ENCODE assay signal across 9 cellular contexts in the genomic region with DNA sequence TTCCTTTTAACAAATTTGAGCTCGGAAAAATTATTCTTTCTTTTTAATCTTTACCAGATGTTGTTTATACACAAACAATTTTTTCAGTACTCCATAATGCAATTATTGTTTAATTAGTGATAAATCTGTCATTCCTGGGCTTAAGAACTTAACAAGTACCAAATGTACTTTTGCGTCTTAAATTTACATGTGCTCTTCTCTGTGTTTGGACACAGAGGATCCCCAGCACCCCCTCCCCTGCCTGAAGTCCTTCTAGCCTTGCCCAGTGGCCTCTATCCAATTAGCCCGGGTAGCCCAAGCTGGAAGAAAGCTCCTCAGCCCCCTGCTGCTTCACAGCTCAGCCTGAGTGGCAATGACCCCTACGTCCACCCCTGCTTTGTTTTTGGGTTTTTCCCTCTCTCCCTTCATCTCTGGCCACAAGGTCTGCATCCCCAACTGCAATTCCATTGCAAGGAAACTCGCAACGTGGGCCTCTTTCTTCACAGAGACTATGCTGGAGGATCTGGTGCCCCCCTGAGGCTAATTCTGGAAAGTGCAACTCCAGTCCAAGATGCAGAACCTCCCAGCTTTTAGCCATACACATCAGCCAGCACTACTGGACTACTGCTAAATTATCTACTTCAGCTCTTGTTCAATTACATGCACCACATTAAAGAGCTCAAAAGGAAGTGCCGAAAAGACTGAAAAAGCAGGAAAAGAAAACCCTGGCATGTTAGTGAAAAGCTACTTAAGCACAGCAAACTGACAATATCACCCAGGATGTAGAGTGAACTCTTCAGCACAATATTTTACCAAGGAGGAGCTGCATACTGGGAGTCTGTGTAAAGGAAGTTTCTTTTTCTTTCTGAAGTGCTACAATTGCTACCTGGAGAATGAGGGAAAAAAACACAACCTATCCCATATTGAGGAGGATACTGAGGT.
A peak's percentile ranks its signal among the peaks of the same experiment; 100 is the strongest.
DNase-seq lines count a peak whose midpoint lies in the region; ATAC-seq, FAIRE-seq and TF ChIP-seq lines count a peak whose summit lies in the region.
"Had no signal": no experiment of that assay in that cellular context is flagged by ENCODE, and none has a peak within 500 bp of the region (broad histone marks: within the 10 kb centered on the region; RNA-seq: fewer than 3 reads in every experiment).

No MANE protein-coding gene starts in this region.

- TF ChIP-seq CTCF in AG09309 (IDR thresholded peaks at IDR 0.05; ENCODE audit: control insufficient read depth, insufficient read depth, low read depth, low read length, missing control alignments): peak; percentile 90
- TF ChIP-seq CTCF in GM20000 (IDR thresholded peaks at IDR 0.05; ENCODE audit: extremely low read depth, missing control alignments): peak; percentile 55
- peak; percentile 55 to 85 (median 63) for TF ChIP-seq CTCF in H1 (IDR thresholded peaks at IDR 0.05; ENCODE audit: control extremely low read depth in 1 of 3, insufficient read depth in 1 of 3, low read depth in 1 of 3, low read length in 3 of 3)

- H3K79me1 ChIP-seq in H1 (ENCODE audit: low read depth, low read length): no peaks in the 10 kb centered on the region

- no peak overlapping the region for H3K14ac ChIP-seq in H1 (ENCODE audit: insufficient read length)

- no peak overlapping the region for H3K4ac ChIP-seq in H1 (replicated peaks; ENCODE audit: insufficient read length, low read depth, low read length)

- ATAC-seq in HG02970 (IDR thresholded peaks at IDR 0.05; ENCODE audit: low FRiP score, unreplicated experiment): no peak

- H2BK12ac ChIP-seq in H1 (ENCODE audit: low read depth, low read length): no peak overlapping the region

- 16% methylated on average over 7 of the region's 7 CpGs; no CpG with 5 or more reads in 1 of the 2 experiments for WGBS in H1 (ENCODE audit: extremely low coverage in 1 of 2, insufficient coverage in 1 of 2, insufficient read length in 1 of 2, insufficient replicate concordance in 2 of 2, low coverage in 1 of 2, low lambda C conversion rate in 2 of 2, missing lambda C conversion rate in 1 of 2), 2 experiments

- no peak overlapping the region for H3K4me3 ChIP-seq in AG09309 (ENCODE audit: control insufficient read depth, low read depth, low read length)
- peak overlapping the region in 2 of 4 experiments; percentile 12 to 44; a peak in 3 of 8 replicates for H3K4me3 ChIP-seq in H1 (ENCODE audit: extremely low read depth in 1 of 4, insufficient read depth in 2 of 4, low read depth in 3 of 4, low read length in 4 of 4)
- H3K4me3 ChIP-seq: skin epidermis had no signal

- no peak for TF ChIP-seq POLR2A in H1 (IDR thresholded peaks at IDR 0.05; ENCODE audit: control extremely low read depth in 1 of 2, low read depth in 2 of 2, low read length in 2 of 2)

- TF ChIP-seq RAD21 in H1 (IDR thresholded peaks at IDR 0.05 in 1 of 2, conservative IDR thresholded peaks at IDR 0.05 in 1 of 2; ENCODE audit: low read depth in 2 of 2, low read length in 2 of 2): peak; percentile 54 to 72; a peak in 3 of 4 replicates

- no peak overlapping the region for H4K8ac ChIP-seq in H1 (ENCODE audit: extremely low read depth, insufficient read depth, low read length)

- no peaks in the 10 kb centered on the region for H4K20me1 ChIP-seq in H1 (replicated peaks in 1 of 2; ENCODE audit: control insufficient read depth in 1 of 2, insufficient read depth in 2 of 2, low read length in 2 of 2)

- H4K5ac ChIP-seq in H1 (ENCODE audit: insufficient read length, low read depth, low read length): no peak overlapping the region

- no peak overlapping the region for H4K91ac ChIP-seq in H1 (replicated peaks; ENCODE audit: insufficient read length, low read length)

- CTCF ChIA-PET in H1 (lab: Charles Lee; ENCODE audit: partially characterized antibody): interaction anchor here (0.6 to 13.7 kb wide), 48 partner anchors 9 to 1481 kb away, joined by 3 to 209 read pairs (median 4); no protein-coding TSS in a partner anchor

- no peaks in the 10 kb centered on the region for H3K79me2 ChIP-seq in H1 (ENCODE audit: control insufficient read depth in 1 of 2, insufficient read depth in 2 of 2, low read length in 2 of 2)

- no peaks in the 10 kb centered on the region for H3K23me2 ChIP-seq in H1 (ENCODE audit: low read depth, low read length)

- no peak overlapping the region for H2BK120ac ChIP-seq in H1 (replicated peaks; ENCODE audit: low read depth, low read length)

- H3K4me1 ChIP-seq in H1 (replicated peaks in 1 of 4; ENCODE audit: control insufficient read depth in 3 of 4, insufficient read depth in 4 of 4, low read length in 3 of 4): peaks cover 5 to 26% (median 12%) of the 10 kb centered on the region in 4 experiments

- peak; percentile 55 for FAIRE-seq in H1 (lab: Jason Lieb, UNC)

- peak overlapping the region; percentile 21; the same call in 1 of the 2 replicates for H2BK5ac ChIP-seq in H1 (ENCODE audit: low read depth, low read length)

- no peak overlapping the region for H3K56ac ChIP-seq in H1 (replicated peaks; ENCODE audit: insufficient read length, low read depth, low read length)

- H3K27me3 ChIP-seq in H1 (replicated peaks in 1 of 4; ENCODE audit: control insufficient read depth in 3 of 4, extremely low read depth in 1 of 4, insufficient read depth in 3 of 4, low read length in 3 of 4): no peaks in the 10 kb centered on the region

- H2BK15ac ChIP-seq in H1 (ENCODE audit: low read length): no peak overlapping the region

- no peak overlapping the region; the same call in 1 of the 2 replicates for H2BK20ac ChIP-seq in H1 (ENCODE audit: low read length)

- TF ChIP-seq EP300 in H1 (IDR thresholded peaks at IDR 0.05; ENCODE audit: borderline replicate concordance in 1 of 2, low read depth in 2 of 2, low read length in 2 of 2): no peak

- H3K9me3 ChIP-seq in H1 (ENCODE audit: insufficient read depth in 2 of 2, low read depth in 1 of 2, low read length in 1 of 2): no peaks in the 10 kb centered on the region

- H2AK5ac ChIP-seq in H1 (ENCODE audit: low read depth, low read length): no peak overlapping the region

- H3K23ac ChIP-seq in H1 (ENCODE audit: insufficient read length): no peak overlapping the region

- H3K18ac ChIP-seq in H1 (ENCODE audit: extremely low read depth, low read length): peak overlapping the region; percentile 34; the same call in 1 of the 2 replicates

- H3K27ac ChIP-seq in H1 (ENCODE audit: low read depth, low read length): no peak overlapping the region

- POLR2A ChIA-PET in H1 (lab: Charles Lee; ENCODE audit: partially characterized antibody): interaction anchor here (0.7 to 1.6 kb wide), 3 partner anchors 13 to 1174 kb away, joined by 3 read pairs; no protein-coding TSS in a partner anchor

- no peaks in the 10 kb centered on the region for H3K36me3 ChIP-seq in H1 (ENCODE audit: control insufficient read depth in 2 of 4, insufficient read depth in 4 of 4, low read length in 3 of 4)

- H2AFZ ChIP-seq in H1 (ENCODE audit: low read length): no peak overlapping the region

- peak overlapping the region; percentile 11 to 64; a peak in 3 of 4 replicates for H3K4me2 ChIP-seq in H1 (ENCODE audit: insufficient read depth in 1 of 2, low read depth in 2 of 2, low read length in 2 of 2)

- DNase-seq in AG09309 (ENCODE audit: low read depth) (no peak), GM20000 (ENCODE audit: low spot score) (peak; percentile 75), NCI-H524 (lab: John Stamatoyannopoulos, UW) (peak; percentile 71 to 82), H1 (ENCODE audit: low read depth in 1 of 2, low spot score in 2 of 2) (peak in 1 of 2 experiments; percentile 78), lung microvascular endothelial cell (ENCODE audit: low read depth in 2 of 2) (peak; percentile 63 to 64)
- peak; percentile 32 to 42 for DNase-seq in activated CD4-positive, alpha-beta T cell treated with anti-CD3 and anti-CD28 coated beads, Interleukin-2, amount 50 U/mL, for 4 hours
- peak; percentile 70 for DNase-seq in stimulated activated CD8-positive, alpha-beta memory T cell treated with anti-CD3 and anti-CD28 coated beads, Interleukin-4, amount 100 ng/mL, for 48 hours

- no peak overlapping the region for H3K9ac ChIP-seq in H1 (replicated peaks in 1 of 4; ENCODE audit: extremely low read depth in 1 of 4, low read depth in 3 of 4, low read length in 3 of 4)

TF ChIP-seq in H1, 55 proteins besides CTCF, POLR2A, EP300 and RAD21 (continues in another document):
- TF ChIP-seq HDAC2 (IDR thresholded peaks at IDR 0.05; ENCODE audit: borderline replicate concordance in 1 of 2, low read depth in 2 of 2, low read length in 2 of 2): peak in 1 of 2 experiments; percentile 95; a peak in 1 of 4 replicates
- TF ChIP-seq POU5F1 (IDR thresholded peaks at IDR 0.05; ENCODE audit: low read depth, low read length): no peak
- TF ChIP-seq CHD1 (IDR thresholded peaks at IDR 0.05; ENCODE audit: low read depth, low read length): no peak
- TF ChIP-seq BRCA1 (IDR thresholded peaks at IDR 0.05; ENCODE audit: low read depth, low read length): no peak
